Comparison of ENCODE assay signal across 34 cellular contexts in the genomic region with DNA sequence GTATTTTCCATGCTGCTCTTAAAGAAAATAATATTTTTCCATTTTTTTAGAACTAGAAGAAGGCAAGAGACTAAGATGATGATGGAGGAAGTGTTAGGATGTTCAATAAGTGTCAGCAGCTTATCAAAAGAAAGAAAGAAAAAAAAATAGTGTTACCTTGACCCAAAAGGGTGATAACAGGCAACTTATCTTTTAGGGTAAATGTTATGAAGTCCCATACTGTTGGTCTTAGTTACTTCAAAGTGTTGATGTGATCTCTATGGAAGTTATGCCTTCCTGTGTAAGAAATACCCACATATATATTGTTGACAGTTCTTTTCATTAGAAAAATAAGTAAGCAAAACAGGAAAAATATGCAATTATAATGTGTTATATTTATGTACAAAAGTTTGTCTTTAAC.
"Had no signal": no experiment of that assay in that cellular context is flagged by ENCODE, and none has a peak within 500 bp of the region (broad histone marks: within the 10 kb centered on the region; RNA-seq: fewer than 3 reads in every experiment).

No MANE protein-coding gene starts in this region.

- DNase-seq: activated effector memory CD4-positive, alpha-beta T cell treated with anti-CD3 and anti-CD28 coated beads, Interleukin-2, amount 50 U/mL, for 16 hours; activated effector memory CD4-positive, alpha-beta T cell treated with Interleukin-2 at 50 U/mL for 16 hours; activated gamma-delta T cell; activated gamma-delta T cell treated with Interleukin-2 at 50 U/mL for 16 hours; activated naive CD4-positive, alpha-beta T cell; activated naive CD4-positive, alpha-beta T cell treated with anti-CD3 and anti-CD28 coated beads for 36 hours; activated naive CD4-positive, alpha-beta T cell treated with anti-CD3 and anti-CD28 coated beads, Interleukin-2, amount 10 ng/mL, durations not matched to agents 7 days and 5 days; activated naive CD4-positive, alpha-beta T cell treated with anti-CD3 and anti-CD28 coated beads, Interleukin-2, amount 50 U/mL, for 16 hours; activated naive CD4-positive, alpha-beta T cell treated with Interleukin-2 at 50 U/mL for 16 hours; activated naive CD8-positive, alpha-beta T cell treated with anti-CD3 and anti-CD28 coated beads for 36 hours; activated naive CD8-positive, alpha-beta T cell treated with anti-CD3 and anti-CD28 coated beads, Interleukin-2, amount 10 ng/mL, durations not matched to agents 7 days and 5 days; activated naive CD8-positive, alpha-beta T cell treated with anti-CD3 and anti-CD28 coated beads, Interleukin-2, amount 50 U/mL, for 24 hours; activated T-cell treated with anti-CD3 and anti-CD28 coated beads, Interleukin-2, amount 50 U/mL, for 1 hour; activated T-cell treated with anti-CD3 and anti-CD28 coated beads, Interleukin-2, amount 50 U/mL, for 24 hours; activated T-cell treated with anti-CD3 and anti-CD28 coated beads, Interleukin-2, amount 50 U/mL, for 4 hours; activated T-cell treated with anti-CD3 and anti-CD28 coated beads, Interleukin-2, amount 50 U/mL, for 48 hours; activated T-cell treated with anti-CD3 and anti-CD28 coated beads, Interleukin-2, amount 50 U/mL, for 72 hours; adrenal gland; amniotic stem cell; amygdala; anterior cingulate cortex; aorta; body of pancreas; brain microvascular endothelial cell; caudate nucleus; central memory CD4-positive, alpha-beta T cell; cerebellar nuclear complex had no signal

- ATAC-seq: activated naive CD4-positive, alpha-beta T cell treated with anti-CD3 and anti-CD28 coated beads, Interleukin-2, amount 50 U/mL, for 72 hours; activated naive CD8-positive, alpha-beta T cell treated with anti-CD3 and anti-CD28 coated beads, Interleukin-2, amount 50 U/mL, for 24 hours; activated T-cell treated with anti-CD3 and anti-CD28 coated beads, Interleukin-2, amount 50 U/mL, for 4 hours; activated T-cell treated with anti-CD3 and anti-CD28 coated beads, Interleukin-2, amount 50 U/mL, for 72 hours; activated T-helper 17 cell treated with anti-CD3 and anti-CD28 coated beads, Interleukin-2, amount 50 U/mL, for 72 hours; body of pancreas had no signal

- FAIRE-seq: astrocyte, bronchial epithelial cell had no signal

- H3K4me3 ChIP-seq: adrenal gland, ascending aorta, body of pancreas, breast epithelium, cardiac muscle cell had no signal

- H3K9me3 ChIP-seq: adrenal gland, body of pancreas, breast epithelium had no signal

- H3K27me3 ChIP-seq: adrenal gland, ascending aorta, body of pancreas, brain microvascular endothelial cell, breast epithelium, cardiac muscle cell had no signal

- H3K36me3 ChIP-seq: adrenal gland, ascending aorta, brain microvascular endothelial cell, breast epithelium, cardiac muscle cell had no signal

- H3K4me1 ChIP-seq: adrenal gland, ascending aorta, breast epithelium had no signal

- H3K27ac ChIP-seq: adrenal gland, ascending aorta, body of pancreas, brain microvascular endothelial cell, breast epithelium, cardiac muscle cell had no signal
